In genomic region chr3:157087398-157088132, GRCh38 we compare ENCODE assay signal across 8 cellular contexts.
DNase-seq lines count a peak whose midpoint lies in the region; ATAC-seq and TF ChIP-seq lines count a peak whose summit lies in the region.

No MANE protein-coding gene starts in this region.

- peak overlapping the region; percentile 96 for H3K27ac Mint-ChIP-seq in dendritic cell treated with granulocyte-macrophage colony-stimulating factor and Interleukin-4, amounts not matched to agents 40 ng/mL and 50 ng/mL, for 4 days
- H3K27ac Mint-ChIP-seq in natural killer cell treated with Interleukin-12 subunit alpha and Interleukin-12 subunit beta and Interleukin-15 and Interleukin-18, amount 100 ng/mL, for 72 hours = peak overlapping the region; percentile 91

- peak overlapping the region; percentile 81 for H3K4me3 Mint-ChIP-seq in dendritic cell treated with granulocyte-macrophage colony-stimulating factor and Interleukin-4, amounts not matched to agents 40 ng/mL and 50 ng/mL, for 4 days
- H3K4me3 Mint-ChIP-seq in natural killer cell treated with Interleukin-12 subunit alpha and Interleukin-12 subunit beta and Interleukin-15 and Interleukin-18, amount 100 ng/mL, for 72 hours = peak overlapping the region; percentile 85

- H3K9ac ChIP-seq in BLaER1 treated with 17β-estradiol and CSF1 and Interleukin-3, amounts not matched to agents 10 nM and 100 nM = peak overlapping the region; percentile 84 to 94 (median 88); a peak in 21 of 22 replicates

- H3K27me3 ChIP-seq in BLaER1 treated with 17β-estradiol and CSF1 and Interleukin-3, amounts not matched to agents 10 nM and 100 nM = no peaks in the 10 kb centered on the region

- H3K27me3 Mint-ChIP-seq in dendritic cell treated with granulocyte-macrophage colony-stimulating factor and Interleukin-4, amounts not matched to agents 40 ng/mL and 50 ng/mL, for 4 days = peaks cover 9% of the 10 kb centered on the region
- H3K27me3 Mint-ChIP-seq in natural killer cell treated with Interleukin-12 subunit alpha and Interleukin-12 subunit beta and Interleukin-15 and Interleukin-18, amount 100 ng/mL, for 72 hours = peaks cover 0 to 8% of the 10 kb centered on the region in 2 donors

- TF ChIP-seq CTCF in NB4 (IDR thresholded peaks at IDR 0.05; ENCODE audit: low read depth, low read length) = no peak

- no peaks in the 10 kb centered on the region for H3K9me3 Mint-ChIP-seq in dendritic cell treated with granulocyte-macrophage colony-stimulating factor and Interleukin-4, amounts not matched to agents 40 ng/mL and 50 ng/mL, for 4 days
- H3K9me3 Mint-ChIP-seq in natural killer cell treated with Interleukin-12 subunit alpha and Interleukin-12 subunit beta and Interleukin-15 and Interleukin-18, amount 100 ng/mL, for 72 hours = no peaks in the 10 kb centered on the region

- H3K4me3 ChIP-seq in BLaER1 treated with 17β-estradiol and CSF1 and Interleukin-3, amounts not matched to agents 10 nM and 100 nM = peak overlapping the region in 9 of 10 experiments; percentile 50 to 75 (median 66); a peak in 14 of 20 replicates
- H3K4me3 ChIP-seq in NB4 (ENCODE audit: low read depth, low read length) = peak overlapping the region; percentile 54

- H3K4me1 ChIP-seq in BLaER1 treated with 17β-estradiol and CSF1 and Interleukin-3, amounts not matched to agents 10 nM and 100 nM = peaks cover 24 to 46% (median 28%) of the 10 kb centered on the region in 10 experiments

- intact Hi-C loops in dendritic cell treated with granulocyte-macrophage colony-stimulating factor and Interleukin-4, amounts not matched to agents 40 ng/mL and 50 ng/mL, for 4 days (cut with micrococcal nuclease) = loop anchor here (2.0 kb wide), 3 partner anchors 271 to 533 kb away; partner anchors contain the start of genes SSR3 and TIPARP

- peak overlapping the region; percentile 77 to 91 (median 87) for H3K4me2 ChIP-seq in BLaER1 treated with 17β-estradiol and CSF1 and Interleukin-3, amounts not matched to agents 10 nM and 100 nM

- no peaks in the 10 kb centered on the region for H3K9me3 ChIP-seq in BLaER1 treated with 17β-estradiol and CSF1 and Interleukin-3, amounts not matched to agents 10 nM and 100 nM (replicated peaks in 1 of 11)

- DNase-seq in NB4 (ENCODE audit: low read depth) = no peak
- peak; percentile 5 for DNase-seq in natural killer cell treated with Interleukin-12 subunit alpha and Interleukin-12 subunit beta and Interleukin-15 and Interleukin-18, amount 100 ng/mL, for 72 hours (ENCODE audit: low spot score)
- no peak for DNase-seq in SHP77 (lab: John Stamatoyannopoulos, UW)
- DNase-seq in NCI-H1048 (lab: John Stamatoyannopoulos, UW) = no peak
- no peak for DNase-seq in activated CD4-positive, alpha-beta T cell treated with anti-CD3 and anti-CD28 coated beads for 4 hours
- no peak for DNase-seq in NCI-H1930 (lab: John Stamatoyannopoulos, UW)

- no peak for ATAC-seq in natural killer cell treated with Interleukin-12 subunit alpha and Interleukin-12 subunit beta and Interleukin-15 and Interleukin-18, amount 100 ng/mL, for 72 hours

- no peaks in the 10 kb centered on the region for H3K36me3 Mint-ChIP-seq in dendritic cell treated with granulocyte-macrophage colony-stimulating factor and Interleukin-4, amounts not matched to agents 40 ng/mL and 50 ng/mL, for 4 days (ENCODE audit: low read depth)
- no peaks in the 10 kb centered on the region for H3K36me3 Mint-ChIP-seq in natural killer cell treated with Interleukin-12 subunit alpha and Interleukin-12 subunit beta and Interleukin-15 and Interleukin-18, amount 100 ng/mL, for 72 hours

- no peak for TF ChIP-seq POLR2A in NB4 (IDR thresholded peaks at IDR 0.05; ENCODE audit: extremely low read depth, insufficient read length)

- H3K27ac ChIP-seq in BLaER1 treated with 17β-estradiol and CSF1 and Interleukin-3, amounts not matched to agents 10 nM and 100 nM = peak overlapping the region in 8 of 11 experiments; percentile 85 to 96 (median 91); a peak in 13 of 22 replicates

- H4K20me1 ChIP-seq in BLaER1 treated with 17β-estradiol and CSF1 and Interleukin-3, amounts not matched to agents 10 nM and 100 nM = no peaks in the 10 kb centered on the region

- H3K36me3 ChIP-seq in BLaER1 treated with 17β-estradiol and CSF1 and Interleukin-3, amounts not matched to agents 10 nM and 100 nM = no peaks in the 10 kb centered on the region

- H3K4me1 Mint-ChIP-seq in dendritic cell treated with granulocyte-macrophage colony-stimulating factor and Interleukin-4, amounts not matched to agents 40 ng/mL and 50 ng/mL, for 4 days (ENCODE audit: low read depth) = peaks cover 30% of the 10 kb centered on the region
- peaks cover 24 to 42% of the 10 kb centered on the region in 2 donors for H3K4me1 Mint-ChIP-seq in natural killer cell treated with Interleukin-12 subunit alpha and Interleukin-12 subunit beta and Interleukin-15 and Interleukin-18, amount 100 ng/mL, for 72 hours (ENCODE audit: low read depth in 2 of 2)
